Comparison of ENCODE assay signal across 8 cellular contexts in the genomic region with DNA sequence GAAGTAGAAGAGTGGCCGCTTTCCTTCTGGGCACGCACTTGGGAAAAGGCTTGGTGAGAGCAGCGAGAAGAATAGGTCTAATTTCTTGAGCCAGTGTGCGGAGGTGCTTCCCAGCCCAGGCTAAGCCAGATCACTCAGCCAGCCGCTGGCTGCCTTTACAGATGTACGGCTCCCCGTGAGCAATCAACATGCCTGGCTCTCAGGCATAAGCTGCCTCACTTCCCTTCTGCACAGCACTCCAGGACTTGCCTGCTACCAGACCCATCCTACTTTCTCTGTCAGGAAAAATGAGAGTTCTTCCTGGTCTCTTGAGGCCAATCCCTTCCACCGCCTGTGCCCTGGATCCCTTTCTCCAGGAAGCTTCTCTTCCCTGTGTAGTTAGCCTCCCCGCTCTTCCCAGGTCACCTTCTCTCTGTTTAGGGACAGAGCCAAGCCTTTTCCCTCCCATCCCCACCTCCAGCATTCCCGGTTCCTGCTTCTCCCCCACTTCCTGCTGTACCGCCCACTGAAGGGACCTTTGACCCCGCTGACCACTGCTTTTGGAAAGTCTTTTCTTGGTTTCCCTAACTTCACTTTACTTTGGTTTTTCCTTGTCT. TPM values are rescaled to one million over a fixed set of nuclear protein-coding genes. Genes with fewer than 3 reads are reported as not detected.
A peak's percentile ranks its signal among the peaks of the same experiment; 100 is the strongest.
DNase-seq lines count a peak whose midpoint lies in the region; TF ChIP-seq lines count a peak whose summit lies in the region.

No MANE protein-coding gene starts in this region.

- POLR2A ChIA-PET in activated CD4-positive, alpha-beta T cell treated with anti-CD3 and anti-CD28 coated beads, Interleukin-2, amount 10 ng/mL, durations not matched to agents 7 days and 5 days (lab: Charles Lee) = no interaction called here

- no peak for DNase-seq in activated CD4-positive, alpha-beta T cell treated with anti-CD3 and anti-CD28 coated beads, Interleukin-2, amount 10 ng/mL, durations not matched to agents 7 days and 5 days
- no peak for DNase-seq in activated CD4-positive, alpha-beta T cell treated with anti-CD3 and anti-CD28 coated beads for 4 hours
- DNase-seq in immature natural killer cell (no peak), NOMO-1 treated with DMSO at 0.1 percent for 48 hours (lab: John Stamatoyannopoulos, UW; ENCODE audit: unreplicated experiment) (no peak), KG1 (lab: John Stamatoyannopoulos, UW) (no peak), A172 (ENCODE audit: low spot score) (no peak)

- TF ChIP-seq CTCF in VCaP (conservative IDR thresholded peaks at IDR 0.05) = no peak

- H3K4me3 ChIP-seq in subcutaneous abdominal adipose tissue (ENCODE audit: low read depth in 1 of 5, low read length in 5 of 5) = peak overlapping the region in 1 of 5 donors; percentile 70

- no peaks in the 10 kb centered on the region for H3K9me3 ChIP-seq in subcutaneous abdominal adipose tissue (ENCODE audit: control insufficient read depth in 5 of 5, low read length in 5 of 5)

- H3K27ac Mint-ChIP-seq in activated CD4-positive, alpha-beta T cell treated with anti-CD3 and anti-CD28 coated beads, Interleukin-2, amount 10 ng/mL, durations not matched to agents 7 days and 5 days = peak overlapping the region; percentile 99
- peak overlapping the region; percentile 85 to 98 (median 98) for H3K27ac Mint-ChIP-seq in immature natural killer cell

- CTCF ChIA-PET in activated CD4-positive, alpha-beta T cell treated with anti-CD3 and anti-CD28 coated beads, Interleukin-2, amount 10 ng/mL, durations not matched to agents 7 days and 5 days (lab: Charles Lee) = no interaction called here

- H3K36me3 Mint-ChIP-seq in activated CD4-positive, alpha-beta T cell treated with anti-CD3 and anti-CD28 coated beads, Interleukin-2, amount 10 ng/mL, durations not matched to agents 7 days and 5 days (ENCODE audit: low read depth) = peaks cover 43% of the 10 kb centered on the region
- H3K36me3 Mint-ChIP-seq in immature natural killer cell = peaks cover 16 to 25% (median 24%) of the 10 kb centered on the region in 3 donors

- H3K27ac ChIP-seq in VCaP (peak overlapping the region; percentile 98), subcutaneous abdominal adipose tissue (ENCODE audit: low read depth, low read length) (peak overlapping the region; percentile 65)

- no peak overlapping the region for H3K9ac ChIP-seq in subcutaneous abdominal adipose tissue (ENCODE audit: low read length in 5 of 5)

- H3K27me3 ChIP-seq in subcutaneous abdominal adipose tissue (ENCODE audit: control insufficient read depth in 5 of 5, insufficient read depth in 4 of 5, low read length in 5 of 5) = peaks cover 0 to 8% (median 0%) of the 10 kb centered on the region in 5 donors

- peaks cover 0 to 44% (median 33%) of the 10 kb centered on the region in 5 donors for H3K4me1 ChIP-seq in subcutaneous abdominal adipose tissue (ENCODE audit: control insufficient read depth in 5 of 5, insufficient read depth in 5 of 5, low read length in 5 of 5)

- H3K36me3 ChIP-seq in subcutaneous abdominal adipose tissue (ENCODE audit: control insufficient read depth in 5 of 5, insufficient read depth in 5 of 5, low read length in 5 of 5) = peaks cover 0 to 8% (median 0%) of the 10 kb centered on the region in 5 donors

- peaks cover 39% of the 10 kb centered on the region for H3K4me1 Mint-ChIP-seq in activated CD4-positive, alpha-beta T cell treated with anti-CD3 and anti-CD28 coated beads, Interleukin-2, amount 10 ng/mL, durations not matched to agents 7 days and 5 days
- peaks cover 31 to 34% of the 10 kb centered on the region in 2 donors for H3K4me1 Mint-ChIP-seq in immature natural killer cell

- peak overlapping the region; percentile 97 for H3K4me3 Mint-ChIP-seq in activated CD4-positive, alpha-beta T cell treated with anti-CD3 and anti-CD28 coated beads, Interleukin-2, amount 10 ng/mL, durations not matched to agents 7 days and 5 days
- peak overlapping the region; percentile 96 to 99 (median 97) for H3K4me3 Mint-ChIP-seq in immature natural killer cell

- no peaks in the 10 kb centered on the region for H3K9me3 Mint-ChIP-seq in activated CD4-positive, alpha-beta T cell treated with anti-CD3 and anti-CD28 coated beads, Interleukin-2, amount 10 ng/mL, durations not matched to agents 7 days and 5 days
- no peaks in the 10 kb centered on the region for H3K9me3 Mint-ChIP-seq in immature natural killer cell

- no peaks in the 10 kb centered on the region for H3K27me3 Mint-ChIP-seq in activated CD4-positive, alpha-beta T cell treated with anti-CD3 and anti-CD28 coated beads, Interleukin-2, amount 10 ng/mL, durations not matched to agents 7 days and 5 days
- peaks cover 0 to 2% (median 2%) of the 10 kb centered on the region in 3 donors for H3K27me3 Mint-ChIP-seq in immature natural killer cell (ENCODE audit: low read depth in 3 of 3)

RNA-seq across cellular contexts. Expression of a gene that starts 1.1 kb away (rescaled TPM):
- total RNA-seq in activated CD4-positive, alpha-beta T cell treated with anti-CD3 and anti-CD28 coated beads, Interleukin-2, amount 10 ng/mL, durations not matched to agents 7 days and 5 days = 1 to 10 TPM; 5.0 to 6.1 TPM
- polyA plus RNA-seq in immature natural killer cell = 1 to 10 TPM; 3.6 to 8.8 (median 6.5) TPM
- 0.88 and 2.8 TPM in 2 replicates for total RNA-seq in A172 (2014; rRNA removed; shearing (Covaris generic))

RNA-seq across cellular contexts. Expression of a gene that starts 1.3 kb away (rescaled TPM):
- total RNA-seq in activated CD4-positive, alpha-beta T cell treated with anti-CD3 and anti-CD28 coated beads, Interleukin-2, amount 10 ng/mL, durations not matched to agents 7 days and 5 days = 10 to 100 TPM; 12.8 to 14.9 TPM
- polyA plus RNA-seq in immature natural killer cell = 10 to 100 TPM; 19.4 to 26.6 (median 20.6) TPM
- 0.67 TPM in 1 of 2 replicates, not detected in the other for total RNA-seq in A172 (2014; rRNA removed; shearing (Covaris generic))

RNA-seq across cellular contexts. Expression of a gene that starts 17.0 kb away (rescaled TPM):
- total RNA-seq in activated CD4-positive, alpha-beta T cell treated with anti-CD3 and anti-CD28 coated beads, Interleukin-2, amount 10 ng/mL, durations not matched to agents 7 days and 5 days = not detected
- polyA plus RNA-seq in immature natural killer cell = not detected
- total RNA-seq in A172 (2014; rRNA removed; shearing (Covaris generic)) = 48.7 and 50.4 TPM in 2 replicates

RNA-seq across cellular contexts. Expression of a gene that starts 44.2 kb away (rescaled TPM):
- total RNA-seq in activated CD4-positive, alpha-beta T cell treated with anti-CD3 and anti-CD28 coated beads, Interleukin-2, amount 10 ng/mL, durations not matched to agents 7 days and 5 days = 10 to 100 TPM; 45.1 to 54.6 TPM
- polyA plus RNA-seq in immature natural killer cell = 10 to 100 TPM; 40.6 to 86.0 (median 43.2) TPM
- total RNA-seq in A172 (2014; rRNA removed; shearing (Covaris generic)) = 237 and 258 TPM in 2 replicates

RNA-seq across cellular contexts. Expression of a gene that starts 54.7 kb away (rescaled TPM):
- 1 to 10 TPM; 4.2 to 4.4 TPM for total RNA-seq in activated CD4-positive, alpha-beta T cell treated with anti-CD3 and anti-CD28 coated beads, Interleukin-2, amount 10 ng/mL, durations not matched to agents 7 days and 5 days
- polyA plus RNA-seq in immature natural killer cell = 1 to 10 TPM; 3.3 to 5.5 (median 5.5) TPM
- total RNA-seq in A172 (2014; rRNA removed; shearing (Covaris generic)) = 5.7 and 11.1 TPM in 2 replicates

Comparison
In these comparisons a context has a peak if more than half of its experiments do, and no peak if none do; other contexts are left out.
1. RNA of a gene that starts 17.0 kb away (total RNA-seq): 48.7 to 50.4 TPM in A172; not detected in activated CD4-positive, alpha-beta T cell treated with anti-CD3 and anti-CD28 coated beads, Interleukin-2, amount 10 ng/mL, durations not matched to agents 7 days and 5 days; every median in the first group is over 10 times any median in the second.